Comparison of ENCODE assay signal across 20 cellular contexts in the genomic region with DNA sequence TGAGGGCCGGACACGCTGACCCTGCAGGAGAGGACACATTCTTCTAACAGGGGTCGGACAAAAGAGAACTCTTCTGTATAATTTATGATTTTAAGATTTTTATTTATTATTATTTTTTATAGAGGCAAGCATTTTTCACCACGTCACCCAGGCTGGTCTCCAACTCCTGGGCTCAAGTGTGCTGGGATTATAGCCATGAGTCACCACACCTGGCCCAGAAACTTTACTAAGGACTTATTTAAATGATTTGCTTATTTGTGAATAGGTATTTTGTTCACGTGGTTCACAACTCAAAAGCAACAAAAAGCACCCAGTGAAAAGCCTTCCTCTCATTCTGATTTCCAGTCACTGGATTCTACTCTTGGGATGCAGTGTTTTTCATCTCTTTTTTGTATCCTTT.
"Had no signal": no experiment of that assay in that cellular context is flagged by ENCODE, and none has a peak within 500 bp of the region (broad histone marks: within the 10 kb centered on the region; RNA-seq: fewer than 3 reads in every experiment).

No MANE protein-coding gene starts in this region.

- H3K4me1 ChIP-seq: ascending aorta had no signal

- H3K4me3 ChIP-seq: ascending aorta, left ventricle myocardium inferior, ovary, sigmoid colon, thyroid gland had no signal

- H3K36me3 ChIP-seq: ascending aorta, left ventricle myocardium inferior, ovary, sigmoid colon, thyroid gland had no signal

- DNase-seq: activated CD4-positive, alpha-beta T cell treated with anti-CD3 and anti-CD28 coated beads, Interleukin-2, amount 50 U/mL, for 1 hour; activated CD4-positive, CD25-positive, alpha-beta regulatory T cell treated with anti-CD3 and anti-CD28 coated beads, Interleukin-2, amount 50 U/mL, for 72 hours; activated CD8-positive, alpha-beta memory T cell treated with anti-CD3 and anti-CD28 coated beads, Interleukin-2, amount 50 U/mL, for 4 hours; activated effector memory CD4-positive, alpha-beta T cell treated with Interleukin-2 at 50 U/mL for 16 hours; activated naive CD4-positive, alpha-beta T cell treated with anti-CD3 and anti-CD28 coated beads, Interleukin-2, amount 10 ng/mL, durations not matched to agents 7 days and 5 days; activated T-cell treated with anti-CD3 and anti-CD28 coated beads, Interleukin-2, amount 50 U/mL, for 4 hours; cerebellar nuclear complex; cortex of kidney; effector CD4-positive, alpha-beta T cell; foreskin fibroblast; left ventricle myocardium inferior; mesenchymal stem cell; naive thymus-derived CD4-positive, alpha-beta T cell; ovary; sigmoid colon; stimulated activated naive CD4-positive, alpha-beta T cell; T-helper 17 cell; thyroid gland had no signal

- H3K9me3 ChIP-seq: ascending aorta, left ventricle myocardium inferior, ovary, sigmoid colon, thyroid gland had no signal

- H3K27me3 ChIP-seq: ascending aorta, ovary, sigmoid colon, thyroid gland had no signal

- ATAC-seq: activated T-cell treated with anti-CD3 and anti-CD28 coated beads, Interleukin-2, amount 50 U/mL, for 4 hours; T-helper 17 cell had no signal

- H3K27ac ChIP-seq: ascending aorta, left ventricle myocardium inferior, sigmoid colon, thyroid gland, VCaP had no signal
